In genomic region chr19:12864721-12865715, GRCh38 we compare ENCODE assay signal across 1 cellular context.
A peak's percentile ranks its signal among the peaks of the same experiment; 100 is the strongest.
TF ChIP-seq lines count a peak whose summit lies in the region.

No MANE protein-coding gene starts in this region.

TF ChIP-seq in HepG2, 621 proteins besides CTCF, POLR2A, EP300 and RAD21 (continues in another document):
- TF ChIP-seq ZNF768 (CRISPR knock-in tag; IDR thresholded peaks at IDR 0.05), result no peak
- TF ChIP-seq GATAD2A (CRISPR knock-in tag; IDR thresholded peaks at IDR 0.05), result peak; percentile 71
- peak; percentile 49; the same call in 1 of the 2 replicates for TF ChIP-seq ZFY (CRISPR knock-in tag; IDR thresholded peaks at IDR 0.05)
- TF ChIP-seq KMT2B (CRISPR knock-in tag; IDR thresholded peaks at IDR 0.05), result no peak
- TF ChIP-seq CEBPB (IDR thresholded peaks at IDR 0.05; ENCODE audit: borderline replicate concordance, low read depth, low read length), result peak; percentile 63
- no peak for TF ChIP-seq ZNF577 (CRISPR knock-in tag; IDR thresholded peaks at IDR 0.05; ENCODE audit: borderline replicate concordance, low read depth)
- no peak for TF ChIP-seq NR2F6 (IDR thresholded peaks at IDR 0.05)
- TF ChIP-seq NR2F6 (CRISPR knock-in tag; IDR thresholded peaks at IDR 0.05), result peak; percentile 72; the same call in 1 of the 2 replicates
- TF ChIP-seq YY1 (IDR thresholded peaks at IDR 0.05; ENCODE audit: insufficient read depth, insufficient replicate concordance, low read depth, low read length), result peak; percentile 35
- TF ChIP-seq ZNF850 (CRISPR knock-in tag; conservative IDR thresholded peaks at IDR 0.05), result no peak
- 0 out of 2 replicates have a peak, but pooled peaks have one; percentile 40 for TF ChIP-seq ZNF121 (CRISPR knock-in tag; IDR thresholded peaks at IDR 0.05)
- TF ChIP-seq FOXC1 (CRISPR knock-in tag; IDR thresholded peaks at IDR 0.05; ENCODE audit: borderline replicate concordance), result no peak
- peak; percentile 80 for TF ChIP-seq HOXA3 (CRISPR knock-in tag; IDR thresholded peaks at IDR 0.05)
- peak; percentile 64 for TF ChIP-seq ZNF574 (CRISPR knock-in tag; IDR thresholded peaks at IDR 0.05)
- TF ChIP-seq ZMYM4 (CRISPR knock-in tag; IDR thresholded peaks at IDR 0.05), result peak; percentile 35; the same call in 1 of the 2 replicates
- peak; percentile 33; the same call in 1 of the 2 replicates for TF ChIP-seq PHF20 (CRISPR knock-in tag; IDR thresholded peaks at IDR 0.05)
- TF ChIP-seq ZNF614 (CRISPR knock-in tag; IDR thresholded peaks at IDR 0.05; ENCODE audit: borderline replicate concordance), result 0 out of 2 replicates have a peak, but pooled peaks have one; percentile 49
- TF ChIP-seq ZNF335 (CRISPR knock-in tag; IDR thresholded peaks at IDR 0.05), result peak; percentile 77
- TF ChIP-seq YEATS2 (CRISPR knock-in tag; IDR thresholded peaks at IDR 0.05; ENCODE audit: borderline replicate concordance), result no peak
- TF ChIP-seq MYC (CRISPR knock-in tag; IDR thresholded peaks at IDR 0.05; ENCODE audit: borderline replicate concordance), result peak; percentile 73
- TF ChIP-seq HDAC2 (CRISPR knock-in tag; IDR thresholded peaks at IDR 0.05), result peak; percentile 74; the same call in 1 of the 2 replicates
- peak; percentile 78; the same call in 1 of the 2 replicates for TF ChIP-seq SMAD1 (CRISPR knock-in tag; IDR thresholded peaks at IDR 0.05; ENCODE audit: borderline replicate concordance, low read depth)
- TF ChIP-seq SMC3 (IDR thresholded peaks at IDR 0.05; ENCODE audit: low read length), result peak; percentile 38; the same call in 1 of the 2 replicates
- peak in 1 of 2 experiments; percentile 38; a peak in 1 of 4 replicates for TF ChIP-seq KLF16 (CRISPR knock-in tag; IDR thresholded peaks at IDR 0.05)
- TF ChIP-seq ZBTB14 (CRISPR knock-in tag; IDR thresholded peaks at IDR 0.05), result no peak
- peak; percentile 25; the same call in 1 of the 2 replicates for TF ChIP-seq BHLHE40 (IDR thresholded peaks at IDR 0.05; ENCODE audit: low read length)
- TF ChIP-seq ZNF205 (CRISPR knock-in tag; IDR thresholded peaks at IDR 0.05), result 0 out of 2 replicates have a peak, but pooled peaks have one; percentile 39
- peak; percentile 7 for TF ChIP-seq SKI (IDR thresholded peaks at IDR 0.05; ENCODE audit: partially characterized antibody)
- TF ChIP-seq UBTF (CRISPR knock-in tag; IDR thresholded peaks at IDR 0.05), result peak; percentile 59
- peak; percentile 54; the same call in 1 of the 2 replicates for TF ChIP-seq FOXA3 (CRISPR knock-in tag; IDR thresholded peaks at IDR 0.05)
- TF ChIP-seq PAXIP1 (CRISPR knock-in tag; conservative IDR thresholded peaks at IDR 0.05), result peak; percentile 67
- TF ChIP-seq TCF7L2 (IDR thresholded peaks at IDR 0.05; ENCODE audit: low read depth, low read length), result no peak
- peak; percentile 38 for TF ChIP-seq ZNF781 (CRISPR knock-in tag; IDR thresholded peaks at IDR 0.05; ENCODE audit: borderline replicate concordance, not compliant biosample characterization)
- TF ChIP-seq ZNF644 (CRISPR knock-in tag; IDR thresholded peaks at IDR 0.05; ENCODE audit: low read depth), result no peak
- TF ChIP-seq, protein P1, sequence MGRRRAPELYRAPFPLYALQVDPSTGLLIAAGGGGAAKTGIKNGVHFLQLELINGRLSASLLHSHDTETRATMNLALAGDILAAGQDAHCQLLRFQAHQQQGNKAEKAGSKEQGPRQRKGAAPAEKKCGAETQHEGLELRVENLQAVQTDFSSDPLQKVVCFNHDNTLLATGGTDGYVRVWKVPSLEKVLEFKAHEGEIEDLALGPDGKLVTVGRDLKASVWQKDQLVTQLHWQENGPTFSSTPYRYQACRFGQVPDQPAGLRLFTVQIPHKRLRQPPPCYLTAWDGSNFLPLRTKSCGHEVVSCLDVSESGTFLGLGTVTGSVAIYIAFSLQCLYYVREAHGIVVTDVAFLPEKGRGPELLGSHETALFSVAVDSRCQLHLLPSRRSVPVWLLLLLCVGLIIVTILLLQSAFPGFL (CRISPR knock-in tag; IDR thresholded peaks at IDR 0.05), result no peak
- TF ChIP-seq RARA (CRISPR knock-in tag; IDR thresholded peaks at IDR 0.05), result peak; percentile 44; the same call in 1 of the 2 replicates
- TF ChIP-seq, protein P2, sequence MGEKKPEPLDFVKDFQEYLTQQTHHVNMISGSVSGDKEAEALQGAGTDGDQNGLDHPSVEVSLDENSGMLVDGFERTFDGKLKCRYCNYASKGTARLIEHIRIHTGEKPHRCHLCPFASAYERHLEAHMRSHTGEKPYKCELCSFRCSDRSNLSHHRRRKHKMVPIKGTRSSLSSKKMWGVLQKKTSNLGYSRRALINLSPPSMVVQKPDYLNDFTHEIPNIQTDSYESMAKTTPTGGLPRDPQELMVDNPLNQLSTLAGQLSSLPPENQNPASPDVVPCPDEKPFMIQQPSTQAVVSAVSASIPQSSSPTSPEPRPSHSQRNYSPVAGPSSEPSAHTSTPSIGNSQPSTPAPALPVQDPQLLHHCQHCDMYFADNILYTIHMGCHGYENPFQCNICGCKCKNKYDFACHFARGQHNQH (CRISPR knock-in tag; IDR thresholded peaks at IDR 0.05), result 0 out of 2 replicates have a peak, but pooled peaks have one; percentile 22
- TF ChIP-seq, protein P3, sequence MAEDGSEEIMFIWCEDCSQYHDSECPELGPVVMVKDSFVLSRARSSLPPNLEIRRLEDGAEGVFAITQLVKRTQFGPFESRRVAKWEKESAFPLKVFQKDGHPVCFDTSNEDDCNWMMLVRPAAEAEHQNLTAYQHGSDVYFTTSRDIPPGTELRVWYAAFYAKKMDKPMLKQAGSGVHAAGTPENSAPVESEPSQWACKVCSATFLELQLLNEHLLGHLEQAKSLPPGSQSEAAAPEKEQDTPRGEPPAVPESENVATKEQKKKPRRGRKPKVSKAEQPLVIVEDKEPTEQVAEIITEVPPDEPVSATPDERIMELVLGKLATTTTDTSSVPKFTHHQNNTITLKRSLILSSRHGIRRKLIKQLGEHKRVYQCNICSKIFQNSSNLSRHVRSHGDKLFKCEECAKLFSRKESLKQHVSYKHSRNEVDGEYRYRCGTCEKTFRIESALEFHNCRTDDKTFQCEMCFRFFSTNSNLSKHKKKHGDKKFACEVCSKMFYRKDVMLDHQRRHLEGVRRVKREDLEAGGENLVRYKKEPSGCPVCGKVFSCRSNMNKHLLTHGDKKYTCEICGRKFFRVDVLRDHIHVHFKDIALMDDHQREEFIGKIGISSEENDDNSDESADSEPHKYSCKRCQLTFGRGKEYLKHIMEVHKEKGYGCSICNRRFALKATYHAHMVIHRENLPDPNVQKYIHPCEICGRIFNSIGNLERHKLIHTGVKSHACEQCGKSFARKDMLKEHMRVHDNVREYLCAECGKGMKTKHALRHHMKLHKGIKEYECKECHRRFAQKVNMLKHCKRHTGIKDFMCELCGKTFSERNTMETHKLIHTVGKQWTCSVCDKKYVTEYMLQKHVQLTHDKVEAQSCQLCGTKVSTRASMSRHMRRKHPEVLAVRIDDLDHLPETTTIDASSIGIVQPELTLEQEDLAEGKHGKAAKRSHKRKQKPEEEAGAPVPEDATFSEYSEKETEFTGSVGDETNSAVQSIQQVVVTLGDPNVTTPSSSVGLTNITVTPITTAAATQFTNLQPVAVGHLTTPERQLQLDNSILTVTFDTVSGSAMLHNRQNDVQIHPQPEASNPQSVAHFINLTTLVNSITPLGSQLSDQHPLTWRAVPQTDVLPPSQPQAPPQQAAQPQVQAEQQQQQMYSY (CRISPR knock-in tag; IDR thresholded peaks at IDR 0.05), result no peak
- peak; percentile 38 for TF ChIP-seq ELF3 (CRISPR knock-in tag; IDR thresholded peaks at IDR 0.05)
- no peak for TF ChIP-seq NPAS2 (CRISPR knock-in tag; IDR thresholded peaks at IDR 0.05; ENCODE audit: borderline replicate concordance)
- 0 out of 2 replicates have a peak, but pooled peaks have one; percentile 38 for TF ChIP-seq IRF2 (CRISPR knock-in tag; IDR thresholded peaks at IDR 0.05)
- TF ChIP-seq ELF1 (CRISPR knock-in tag; IDR thresholded peaks at IDR 0.05), result no peak
- peak; percentile 52; the same call in 1 of the 2 replicates for TF ChIP-seq MIER2 (CRISPR knock-in tag; IDR thresholded peaks at IDR 0.05)
- TF ChIP-seq, protein P4, sequence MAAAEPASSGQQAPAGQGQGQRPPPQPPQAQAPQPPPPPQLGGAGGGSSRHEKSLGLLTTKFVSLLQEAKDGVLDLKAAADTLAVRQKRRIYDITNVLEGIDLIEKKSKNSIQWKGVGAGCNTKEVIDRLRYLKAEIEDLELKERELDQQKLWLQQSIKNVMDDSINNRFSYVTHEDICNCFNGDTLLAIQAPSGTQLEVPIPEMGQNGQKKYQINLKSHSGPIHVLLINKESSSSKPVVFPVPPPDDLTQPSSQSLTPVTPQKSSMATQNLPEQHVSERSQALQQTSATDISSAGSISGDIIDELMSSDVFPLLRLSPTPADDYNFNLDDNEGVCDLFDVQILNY (CRISPR knock-in tag; conservative IDR thresholded peaks at IDR 0.05), result no peak
